18 cellular contexts compared by ENCODE assay signal in the genomic region with DNA sequence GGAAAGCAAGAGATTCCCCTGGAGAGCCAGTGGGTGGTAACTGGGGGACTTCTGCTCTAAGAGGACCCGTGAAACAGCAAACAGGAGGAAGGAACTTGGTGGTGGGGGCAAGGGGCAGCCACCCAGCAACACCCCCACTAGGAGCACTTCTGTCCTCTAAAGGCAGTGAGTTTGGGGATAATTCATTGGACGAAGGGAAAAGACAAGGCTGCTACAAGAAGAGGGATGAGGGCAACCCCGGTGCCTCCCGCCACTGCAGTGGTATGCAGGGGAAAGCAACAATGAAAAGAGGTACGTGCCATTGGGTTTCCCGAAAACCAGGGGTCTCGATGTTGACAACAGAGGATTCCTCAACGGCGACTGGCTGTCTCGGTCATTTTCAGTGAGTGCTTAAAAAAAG. TPM values are rescaled to one million over a fixed set of nuclear protein-coding genes. Genes with fewer than 3 reads are reported as not detected.
DNase-seq lines count a peak whose midpoint lies in the region; ATAC-seq, FAIRE-seq and TF ChIP-seq lines count a peak whose summit lies in the region.
"Had no signal": no experiment of that assay in that cellular context is flagged by ENCODE, and none has a peak within 500 bp of the region (broad histone marks: within the 10 kb centered on the region; RNA-seq: fewer than 3 reads in every experiment).

No MANE protein-coding gene starts in this region.

- H3K9ac ChIP-seq in HepG2 (ENCODE audit: insufficient read depth, low read depth, low read length) (no peak overlapping the region), H1 (replicated peaks in 1 of 4; ENCODE audit: extremely low read depth in 1 of 4, low read depth in 3 of 4, low read length in 3 of 4) (no peak overlapping the region)

- no peaks in the 10 kb centered on the region for H3K9me3 Mint-ChIP-seq in stimulated activated memory B cell treated with anti-CD40 and anti-IgM and Interleukin-4, amounts not matched to agents 10 μg/mL and 1 μg/mL and 100 μg/mL, for 72 hours

- H3K79me1 ChIP-seq in H1 (ENCODE audit: low read depth, low read length) = no peaks in the 10 kb centered on the region; the same call in 1 of the 2 replicates

- H2BK20ac ChIP-seq in H1 (ENCODE audit: low read length) = no peak overlapping the region

- no TSS peak for BruUV-seq in HepG2 (replicated peaks; lab: Mats Ljungman, UMichigan)
- BruUV-seq in Panc1 (replicated peaks; lab: Mats Ljungman, UMichigan) = no TSS peak

- TF ChIP-seq CTCF in HepG2 (CRISPR knock-in tag; IDR thresholded peaks at IDR 0.05) = no peak
- TF ChIP-seq CTCF in right lobe of liver (IDR thresholded peaks at IDR 0.05) = no peak
- no peak for TF ChIP-seq CTCF in Panc1 (IDR thresholded peaks at IDR 0.05)
- no peak for TF ChIP-seq CTCF in H1 (IDR thresholded peaks at IDR 0.05; ENCODE audit: control extremely low read depth in 1 of 3, insufficient read depth in 1 of 3, low read depth in 1 of 3, low read length in 3 of 3)

- FAIRE-seq in HepG2 (lab: Jason Lieb, UNC) (no peak), H1 (lab: Jason Lieb, UNC) (no peak)
- FAIRE-seq: GM18507, kidney had no signal

- H3K79me2 ChIP-seq in HepG2 (ENCODE audit: insufficient read depth, low read length) (peaks cover 6% of the 10 kb centered on the region), H1 (ENCODE audit: control insufficient read depth in 1 of 2, insufficient read depth in 2 of 2, low read length in 2 of 2) (no peaks in the 10 kb centered on the region)

- H2AFZ ChIP-seq in HepG2 (ENCODE audit: low read length) = no peak overlapping the region
- H2AFZ ChIP-seq in H1 (ENCODE audit: low read length) = no peak overlapping the region

- TF ChIP-seq POLR2A in HepG2 (IDR thresholded peaks at IDR 0.05; ENCODE audit: insufficient read depth in 1 of 2, low read depth in 2 of 2, low read length in 2 of 2) (peak in 1 of 2 experiments; percentile 53; a peak in 2 of 4 replicates), right lobe of liver (IDR thresholded peaks at IDR 0.05) (no peak), H1 (IDR thresholded peaks at IDR 0.05; ENCODE audit: control extremely low read depth in 1 of 2, low read depth in 2 of 2, low read length in 2 of 2) (peak in 1 of 2 experiments; percentile 25; a peak in 1 of 3 replicates)

- POLR2A ChIA-PET in HepG2 (lab: Yijun Ruan, JAX) (interaction anchor here (1.8 kb wide), 1 partner anchor 8 kb away, joined by 17 read pairs; the partner anchor contains the start of gene RPL31), Panc1 (lab: Charles Lee) (no interaction called here), H1 (lab: Charles Lee; ENCODE audit: partially characterized antibody) (interaction anchor here (0.6 to 1.4 kb wide), 4 partner anchors 9 to 142 kb away, joined by 3 to 7 read pairs (median 3); partner anchors contain the start of gene RPL31)

- H2AK5ac ChIP-seq in H1 (ENCODE audit: low read depth, low read length) = no peak overlapping the region

- H4K20me1 ChIP-seq in HepG2 (ENCODE audit: insufficient read depth, low read length) (peaks cover 29% of the 10 kb centered on the region), H1 (replicated peaks in 1 of 2; ENCODE audit: control insufficient read depth in 1 of 2, insufficient read depth in 2 of 2, low read length in 2 of 2) (peaks cover 6 to 16% of the 10 kb centered on the region in 2 experiments)

- H4K91ac ChIP-seq in H1 (replicated peaks; ENCODE audit: insufficient read length, low read length) = no peak overlapping the region

- intact Hi-C loops in HepG2 (cut with micrococcal nuclease; ENCODE audit: unreplicated experiment) = loop anchor here (5.0 kb wide), 1 partner anchor 196 kb away; no protein-coding TSS in a partner anchor
- intact Hi-C loops in right lobe of liver (cut with DNase I) = no loop called here
- intact Hi-C loops in Panc1 (cut with micrococcal nuclease; ENCODE audit: unreplicated experiment) = no loop called here

- H3K36me3 ChIP-seq in HepG2 (replicated peaks in 1 of 2; ENCODE audit: control insufficient read depth in 1 of 2, insufficient read depth in 2 of 2, low read length in 2 of 2) = peaks cover 14 to 66% of the 10 kb centered on the region in 2 experiments
- peaks cover 2 to 32% (median 16%) of the 10 kb centered on the region in 4 donors for H3K36me3 ChIP-seq in right lobe of liver
- peaks cover 30% of the 10 kb centered on the region; the same call in 1 of the 2 replicates for H3K36me3 ChIP-seq in Panc1 (ENCODE audit: control insufficient read depth, insufficient read depth, low read length)
- peaks cover 9 to 74% (median 34%) of the 10 kb centered on the region in 4 experiments for H3K36me3 ChIP-seq in H1 (ENCODE audit: control insufficient read depth in 2 of 4, insufficient read depth in 4 of 4, low read length in 3 of 4)

- ATAC-seq in HepG2 = no peak; the same call in 2 of the 3 replicates
- ATAC-seq in right lobe of liver = no peak
- no peak for ATAC-seq in Panc1
- no peak for ATAC-seq in stimulated activated memory B cell treated with anti-CD40 and anti-IgM and Interleukin-4, amounts not matched to agents 10 μg/mL and 1 μg/mL and 100 μg/mL, for 72 hours
- ATAC-seq in HG02852 (IDR thresholded peaks at IDR 0.05; ENCODE audit: unreplicated experiment) = no peak

- H2BK120ac ChIP-seq in H1 (replicated peaks; ENCODE audit: low read depth, low read length) = no peak overlapping the region

- peak overlapping the region; percentile 63 for H3K4me3 Mint-ChIP-seq in stimulated activated memory B cell treated with anti-CD40 and anti-IgM and Interleukin-4, amounts not matched to agents 10 μg/mL and 1 μg/mL and 100 μg/mL, for 72 hours
- H3K4me3 Mint-ChIP-seq: B cell had no signal

- no peak overlapping the region for H3K56ac ChIP-seq in H1 (replicated peaks; ENCODE audit: insufficient read length, low read depth, low read length)

- H2BK5ac ChIP-seq in H1 (ENCODE audit: low read depth, low read length) = no peak overlapping the region

- H3K4me1 ChIP-seq in HepG2 (ENCODE audit: insufficient read depth, low read length) (peaks cover 5% of the 10 kb centered on the region), right lobe of liver (peaks cover 0 to 6% (median 0%) of the 10 kb centered on the region in 4 donors), Panc1 (ENCODE audit: control insufficient read depth, insufficient read depth, low read length) (peaks cover 56% of the 10 kb centered on the region), H1 (replicated peaks in 1 of 4; ENCODE audit: control insufficient read depth in 3 of 4, insufficient read depth in 4 of 4, low read length in 3 of 4) (no peaks in the 10 kb centered on the region; a peak in 1 of 7 replicates)
- H3K4me1 ChIP-seq: tibial artery had no signal

- H3K9me3 ChIP-seq in HepG2 (ENCODE audit: low read length) (no peaks in the 10 kb centered on the region), right lobe of liver (no peaks in the 10 kb centered on the region), Panc1 (ENCODE audit: control insufficient read depth, insufficient read depth, low read depth, low read length) (no peaks in the 10 kb centered on the region), H1 (ENCODE audit: insufficient read depth in 2 of 2, low read depth in 1 of 2, low read length in 1 of 2) (no peaks in the 10 kb centered on the region)
- H3K9me3 ChIP-seq: tibial artery had no signal

- H4K8ac ChIP-seq in H1 (ENCODE audit: extremely low read depth, insufficient read depth, low read length) = no peak overlapping the region

- H2BK12ac ChIP-seq in H1 (ENCODE audit: low read depth, low read length) = no peak overlapping the region

- H3K27me3 Mint-ChIP-seq in stimulated activated memory B cell treated with anti-CD40 and anti-IgM and Interleukin-4, amounts not matched to agents 10 μg/mL and 1 μg/mL and 100 μg/mL, for 72 hours = no peaks in the 10 kb centered on the region
- H3K27me3 Mint-ChIP-seq: B cell had no signal

- H3K27ac ChIP-seq in HepG2 (ENCODE audit: extremely low read length, insufficient read depth, low read length) (no peak overlapping the region), right lobe of liver (no peak overlapping the region), Panc1 (ENCODE audit: low read length) (peak overlapping the region; percentile 45; the same call in 1 of the 2 replicates), H1 (ENCODE audit: low read depth, low read length) (no peak overlapping the region)
- H3K27ac ChIP-seq: tibial artery had no signal

- H3K18ac ChIP-seq in H1 (ENCODE audit: extremely low read depth, low read length) = no peak overlapping the region

- TF ChIP-seq EP300 in HepG2 (IDR thresholded peaks at IDR 0.05; ENCODE audit: low read depth in 2 of 2, low read length in 2 of 2) (no peak), HepG2 (CRISPR knock-in tag; IDR thresholded peaks at IDR 0.05; ENCODE audit: borderline replicate concordance) (no peak), H1 (IDR thresholded peaks at IDR 0.05; ENCODE audit: borderline replicate concordance in 1 of 2, low read depth in 2 of 2, low read length in 2 of 2) (no peak)

- 98% methylated on average over 10 of the region's 10 CpGs for WGBS in HepG2 (ENCODE audit: low lambda C conversion rate)
- WGBS in right lobe of liver (ENCODE audit: insufficient coverage, low coverage, low lambda C conversion rate, missing lambda C conversion rate) = 87% methylated on average over 10 of the region's 10 CpGs
- WGBS in H1 (ENCODE audit: extremely low coverage in 1 of 2, insufficient coverage in 1 of 2, insufficient read length in 1 of 2, insufficient replicate concordance in 2 of 2, low coverage in 1 of 2, low lambda C conversion rate in 2 of 2, missing lambda C conversion rate in 1 of 2), 2 experiments = 75% methylated on average over 10 of the region's 10 CpGs; no CpG with 5 or more reads in 1 of the 2 experiments

- no peak overlapping the region for H3K23ac ChIP-seq in H1 (ENCODE audit: insufficient read length)

- H3K27me3 ChIP-seq in HepG2 (ENCODE audit: control insufficient read depth in 1 of 2, insufficient read depth in 2 of 2, low read length in 2 of 2) = no peaks in the 10 kb centered on the region
- H3K27me3 ChIP-seq in right lobe of liver = no peaks in the 10 kb centered on the region
- no peaks in the 10 kb centered on the region for H3K27me3 ChIP-seq in Panc1 (ENCODE audit: control insufficient read depth, insufficient read depth, low read length)
- no peaks in the 10 kb centered on the region; a peak in 1 of 7 replicates for H3K27me3 ChIP-seq in H1 (replicated peaks in 1 of 4; ENCODE audit: control insufficient read depth in 3 of 4, extremely low read depth in 1 of 4, insufficient read depth in 3 of 4, low read length in 3 of 4)
- H3K27me3 ChIP-seq: tibial artery had no signal

- no peak overlapping the region for H4K5ac ChIP-seq in H1 (ENCODE audit: insufficient read length, low read depth, low read length)

- H3K36me3 Mint-ChIP-seq in stimulated activated memory B cell treated with anti-CD40 and anti-IgM and Interleukin-4, amounts not matched to agents 10 μg/mL and 1 μg/mL and 100 μg/mL, for 72 hours = peaks cover 55% of the 10 kb centered on the region

- TF ChIP-seq RAD21 in HepG2 (CRISPR knock-in tag; IDR thresholded peaks at IDR 0.05) (no peak), H1 (IDR thresholded peaks at IDR 0.05 in 1 of 2, conservative IDR thresholded peaks at IDR 0.05 in 1 of 2; ENCODE audit: low read depth in 2 of 2, low read length in 2 of 2) (no peak)

- CTCF ChIA-PET in HepG2 (lab: Yijun Ruan, JAX; ENCODE audit: low intra/inter-chr PET ratio, low total read pairs) (interaction anchor here (3.9 kb wide), 1 partner anchor 141 kb away, joined by 53 read pairs; the partner anchor contains the start of gene TBC1D8), Panc1 (lab: Charles Lee) (no interaction called here), H1 (lab: Charles Lee; ENCODE audit: partially characterized antibody) (interaction anchor here (0.6 to 3.6 kb wide), 4 partner anchors 16 to 401 kb away, joined by 3 to 19 read pairs (median 6); no protein-coding TSS in a partner anchor)

- H3K27ac Mint-ChIP-seq in stimulated activated memory B cell treated with anti-CD40 and anti-IgM and Interleukin-4, amounts not matched to agents 10 μg/mL and 1 μg/mL and 100 μg/mL, for 72 hours = peak overlapping the region; percentile 86
- H3K27ac Mint-ChIP-seq: B cell had no signal

- H2BK15ac ChIP-seq in H1 (ENCODE audit: low read length) = no peak overlapping the region

- no peak for DNase-seq in HepG2 (ENCODE audit: low spot score)
- no peak for DNase-seq in right lobe of liver
- DNase-seq in Panc1 (ENCODE audit: low read depth, low spot score) = no peak
- DNase-seq in H1 (ENCODE audit: low read depth in 1 of 2, low spot score in 2 of 2) = no peak
- no peak for DNase-seq in anterior cingulate cortex (lab: John Stamatoyannopoulos, UW)
- no peak for DNase-seq in ACHN
- DNase-seq: DMS53; effector CD8-positive, alpha-beta T cell; KBM-7; kidney; NCI-H1048; NCI-H2081 treated with DMSO at 0.1 percent for 48 hours; NCI-H524 treated with DMSO at 0.1 percent for 48 hours; tibial artery had no signal

- no peaks in the 10 kb centered on the region for H3K23me2 ChIP-seq in H1 (ENCODE audit: low read depth, low read length)

- no peak overlapping the region for H3K4ac ChIP-seq in H1 (replicated peaks; ENCODE audit: insufficient read length, low read depth, low read length)

- H3K4me1 Mint-ChIP-seq in stimulated activated memory B cell treated with anti-CD40 and anti-IgM and Interleukin-4, amounts not matched to agents 10 μg/mL and 1 μg/mL and 100 μg/mL, for 72 hours = peaks cover 57% of the 10 kb centered on the region

- no peak overlapping the region for H3K4me2 ChIP-seq in HepG2 (ENCODE audit: low read depth, low read length)
- H3K4me2 ChIP-seq in H1 (ENCODE audit: insufficient read depth in 1 of 2, low read depth in 2 of 2, low read length in 2 of 2) = no peak overlapping the region

- in situ Hi-C loops in HepG2 (cut with HindIII; ENCODE audit: extremely low pct_ligation_motif_present, low pct_unique_long_range_greater_than_20kb) (no loop called here), Panc1 (cut with HindIII; ENCODE audit: low pct_unique_long_range_greater_than_20kb, low sequenced_read_pairs) (no loop called here), ACHN (cut with HindIII; ENCODE audit: low pct_ligation_motif_present, low pct_unique_long_range_greater_than_20kb, low sequenced_read_pairs) (no loop called here)

- H3K4me3 ChIP-seq in HepG2 (replicated peaks in 1 of 3; ENCODE audit: insufficient read depth in 1 of 3, low read depth in 2 of 3, low read length in 3 of 3) = no peak overlapping the region
- H3K4me3 ChIP-seq in right lobe of liver = no peak overlapping the region
- H3K4me3 ChIP-seq in Panc1 (ENCODE audit: low read depth in 2 of 2, low read length in 2 of 2) = no peak overlapping the region
- H3K4me3 ChIP-seq in H1 (ENCODE audit: extremely low read depth in 1 of 4, insufficient read depth in 2 of 4, low read depth in 3 of 4, low read length in 4 of 4) = no peak overlapping the region
- H3K4me3 ChIP-seq: tibial artery had no signal

- H3K14ac ChIP-seq in H1 (ENCODE audit: insufficient read length) = no peak overlapping the region

RNA-seq across cellular contexts. Expression of gene RPL31, which starts 9.1 kb away (rescaled TPM):
- total RNA-seq in HepG2 (2016; rRNA removed; fragmentation: Illumina TruSeq; extraction: Trizol) (3,331 and 4,246 TPM in 2 replicates), right lobe of liver (100 to 1,000 TPM; 363 to 497 (median 443) TPM), Panc1 (2021; ENCODE audit: unreplicated experiment) (682 TPM)
- 5,225 and 5,854 TPM in 2 replicates for total RNA-seq in HepG2 (2016; cell fraction: cytosol; rRNA removed; fragmentation: Illumina TruSeq; extraction: Trizol; ENCODE audit: low read depth)
- total RNA-seq in HepG2 (2016; cell fraction: insoluble cytoplasmic fraction; rRNA removed; fragmentation: Illumina TruSeq; extraction: Trizol) = 3,362 and 4,378 TPM in 2 replicates
- total RNA-seq in HepG2 (2016; cell fraction: membrane; rRNA removed; fragmentation: Illumina TruSeq; extraction: Trizol) = 8,556 and 9,092 TPM in 2 replicates
- 1,122 and 1,268 TPM in 2 replicates for total RNA-seq in HepG2 (2016; cell fraction: nucleus; rRNA removed; fragmentation: Illumina TruSeq; extraction: Trizol)
- polyA plus RNA-seq in HepG2 (2011; rRNA removed) (3,582 and 3,614 TPM in 2 replicates), H1 (2011; rRNA removed) (904 and 1,463 TPM in 2 replicates)
- 3,176 and 4,386 TPM in 2 replicates for polyA plus RNA-seq in HepG2 (2011; cell fraction: cytosol; rRNA removed)
- polyA plus RNA-seq in HepG2 (2011; cell fraction: nucleus; rRNA removed) = 741 and 878 TPM in 2 replicates
- 8,552 and 9,844 TPM in 2 replicates for polyA plus RNA-seq in HepG2 (2012)
- 7,218 and 7,614 TPM in 2 replicates for polyA plus RNA-seq in HepG2 (2016; cell fraction: cytosol; fragmentation: Illumina TruSeq; extraction: Trizol; ENCODE audit: low read depth)
- 4,222 and 4,697 TPM in 2 replicates for polyA plus RNA-seq in HepG2 (2016; cell fraction: insoluble cytoplasmic fraction; fragmentation: Illumina TruSeq; extraction: Trizol; ENCODE audit: low read depth)
- 8,348 and 8,377 TPM in 2 replicates for polyA plus RNA-seq in HepG2 (2016; cell fraction: membrane; fragmentation: Illumina TruSeq; extraction: Trizol; ENCODE audit: low read depth)
- 2,101 and 2,110 TPM in 2 replicates for polyA plus RNA-seq in HepG2 (2016; cell fraction: nucleus; fragmentation: Illumina TruSeq; extraction: Trizol; ENCODE audit: insufficient read depth, low read depth)
- 234 and 364 TPM in 2 replicates for polyA minus RNA-seq in HepG2 (2011; rRNA and poly(A)+ RNA removed; ENCODE audit: low replicate concordance)
- 317 and 452 TPM in 2 replicates for polyA minus RNA-seq in HepG2 (2011; cell fraction: cytosol; rRNA and poly(A)+ RNA removed)
- 241 and 344 TPM in 2 replicates for polyA minus RNA-seq in HepG2 (2011; cell fraction: nucleus; rRNA and poly(A)+ RNA removed)
- polyA plus RNA-seq in Panc1 (2012; ENCODE audit: insufficient read length) = 1,449 TPM
- total RNA-seq in H1 (2021; fragmentation: NEBNext Ultra II Directional; extraction: Animal tissue kit (Norgen Biotek cat#: 25700)) = 1,722 and 1,734 TPM in 2 replicates
- 2,318 TPM for polyA plus RNA-seq in H1 (2011; cell fraction: cytosol; rRNA removed)
- 864 TPM for polyA plus RNA-seq in H1 (2011; cell fraction: nucleus; rRNA removed)
- 5,645 to 7,519 TPM (median 6,011 TPM) in 4 replicates for polyA plus RNA-seq in H1 (2012, experiment 1 of 2)
- polyA plus RNA-seq in H1 (2012, experiment 2 of 2) = 6,720 TPM
- 1,743 TPM for polyA plus RNA-seq in H1 (2013, experiment 1 of 2)
- 1,678 TPM for polyA plus RNA-seq in H1 (2013, experiment 2 of 2)
- polyA minus RNA-seq in H1 (2011; rRNA and poly(A)+ RNA removed) = 289 and 451 TPM in 2 replicates
- 359 TPM for polyA minus RNA-seq in H1 (2011; cell fraction: cytosol; rRNA and poly(A)+ RNA removed)
- 406 TPM for polyA minus RNA-seq in H1 (2011; cell fraction: nucleus; rRNA and poly(A)+ RNA removed)

Comparison
In these comparisons a context has a peak if more than half of its experiments do, and no peak if none do; other contexts are left out.
1. Of the 41 proteins assayed by ChIP-seq in both HepG2 and H1: peak only in HepG2: none; only in H1: none; in both: POLR2AphosphoS5; in neither: 39; mixed calls (peak in some experiments, not most) for 1.